7 cellular contexts compared by ENCODE assay signal in genomic region chr2:96257734-96258133, GRCh38. TPM values are rescaled to one million over a fixed set of nuclear protein-coding genes. Genes with fewer than 3 reads are reported as not detected.
A peak's percentile ranks its signal among the peaks of the same experiment; 100 is the strongest.
DNase-seq lines count a peak whose midpoint lies in the region; ATAC-seq, FAIRE-seq and TF ChIP-seq lines count a peak whose summit lies in the region.
"Not testable (repeated sequence)": the region's sequence is repeated elsewhere in the genome, so short reads cannot be mapped to it uniquely, and the experiment has no call there.

No MANE protein-coding gene starts in this region.

- not testable (repeated sequence) for H3K9me3 ChIP-seq in colonic mucosa; kidney (ENCODE audit: control insufficient read depth in 1 of 2, low read length in 2 of 2); stomach smooth muscle (ENCODE audit: control insufficient read depth in 2 of 2, low read length in 2 of 2)

- H3K9ac ChIP-seq in colonic mucosa (ENCODE audit: low read depth in 2 of 2, low read length in 2 of 2); stomach smooth muscle (ENCODE audit: low read length in 2 of 2): not testable (repeated sequence)
- peak overlapping the region; percentile 4 to 29 for H3K9ac ChIP-seq in kidney (ENCODE audit: low read length in 2 of 2)

- H3K4me1 ChIP-seq in colonic mucosa (peaks cover 39% of the 10 kb centered on the region), kidney (ENCODE audit: control insufficient read depth in 1 of 2, insufficient read depth in 1 of 2, low read depth in 1 of 2, low read length in 2 of 2) (peaks cover 51 to 55% of the 10 kb centered on the region in 2 donors), stomach smooth muscle (ENCODE audit: control insufficient read depth, insufficient read depth, low read length) (peaks cover 41% of the 10 kb centered on the region)

- H3K36me3 ChIP-seq in colonic mucosa (peaks cover 21% of the 10 kb centered on the region), kidney (ENCODE audit: control insufficient read depth in 1 of 2, insufficient read depth in 2 of 2, low read length in 2 of 2) (peaks cover 25 to 32% of the 10 kb centered on the region in 2 donors), stomach smooth muscle (ENCODE audit: control insufficient read depth in 2 of 2, insufficient read depth in 2 of 2, low read length in 2 of 2) (peaks cover 29 to 38% of the 10 kb centered on the region in 2 donors)

- not testable (repeated sequence) for H3K27me3 ChIP-seq in colonic mucosa; stomach smooth muscle (ENCODE audit: control insufficient read depth in 1 of 2, insufficient read depth in 2 of 2, low read length in 2 of 2)

- H3K36me3 Mint-ChIP-seq in IgD-negative memory B cell = peaks cover 11% of the 10 kb centered on the region
- peaks cover 22% of the 10 kb centered on the region for H3K36me3 Mint-ChIP-seq in activated T-helper 1 cell treated with anti-CD3 and anti-CD28 coated beads, Interleukin-12 subunit alpha, Interleukin-12 subunit beta, Interleukin-2, Interleukin-4 antibody, amounts not matched to agents 30 ng/mL and 10 ng/mL and 1 ng/mL, durations not matched to agents 14 hours and 24 hours and 36 hours (ENCODE audit: low read depth)
- H3K36me3 Mint-ChIP-seq in naive thymus-derived CD8-positive, alpha-beta T cell = peaks cover 0 to 46% (median 7%) of the 10 kb centered on the region in 3 donors

- peak overlapping the region; percentile 39 for H3K27ac ChIP-seq in colonic mucosa
- peak overlapping the region; percentile 68 to 93 for H3K27ac ChIP-seq in kidney (ENCODE audit: low read depth in 2 of 2, low read length in 2 of 2)
- peak overlapping the region; percentile 53 for H3K27ac ChIP-seq in stomach smooth muscle (ENCODE audit: low read length)

- intact Hi-C loops in activated T-helper 1 cell treated with anti-CD3 and anti-CD28 coated beads, Interleukin-12 subunit alpha, Interleukin-12 subunit beta, Interleukin-2, Interleukin-4 antibody, amounts not matched to agents 30 ng/mL and 10 ng/mL and 1 ng/mL, durations not matched to agents 14 hours and 24 hours and 36 hours (cut with micrococcal nuclease); kidney (cut with DNase I): not testable (repeated sequence)
- intact Hi-C loops in colonic mucosa (cut with DNase I) = loop anchor here (5.0 kb wide), 1 partner anchor 55 kb away; no protein-coding TSS in a partner anchor

- FAIRE-seq in kidney (lab: Jason Lieb, UNC) = not testable (repeated sequence)

- not testable (repeated sequence) for ATAC-seq in naive thymus-derived CD8-positive, alpha-beta T cell

- peak overlapping the region in 2 of 3 donors; percentile 81 to 88 for H3K27ac Mint-ChIP-seq in IgD-negative memory B cell
- H3K27ac Mint-ChIP-seq in activated T-helper 1 cell treated with anti-CD3 and anti-CD28 coated beads, Interleukin-12 subunit alpha, Interleukin-12 subunit beta, Interleukin-2, Interleukin-4 antibody, amounts not matched to agents 30 ng/mL and 10 ng/mL and 1 ng/mL, durations not matched to agents 14 hours and 24 hours and 36 hours = peak overlapping the region; percentile 34
- peak overlapping the region; percentile 88 to 98 (median 92) for H3K27ac Mint-ChIP-seq in naive thymus-derived CD8-positive, alpha-beta T cell

- not testable (repeated sequence) for H3K27me3 Mint-ChIP-seq in IgD-negative memory B cell; activated T-helper 1 cell treated with anti-CD3 and anti-CD28 coated beads, Interleukin-12 subunit alpha, Interleukin-12 subunit beta, Interleukin-2, Interleukin-4 antibody, amounts not matched to agents 30 ng/mL and 10 ng/mL and 1 ng/mL, durations not matched to agents 14 hours and 24 hours and 36 hours (ENCODE audit: insufficient read depth); naive thymus-derived CD8-positive, alpha-beta T cell

- not testable (repeated sequence) for H3K9me3 Mint-ChIP-seq in IgD-negative memory B cell; activated T-helper 1 cell treated with anti-CD3 and anti-CD28 coated beads, Interleukin-12 subunit alpha, Interleukin-12 subunit beta, Interleukin-2, Interleukin-4 antibody, amounts not matched to agents 30 ng/mL and 10 ng/mL and 1 ng/mL, durations not matched to agents 14 hours and 24 hours and 36 hours; naive thymus-derived CD8-positive, alpha-beta T cell

- DNase-seq in SKM-1 treated with dmso at 0.1 percent for 144 hours (lab: John Stamatoyannopoulos, UW; ENCODE audit: unreplicated experiment) = peak; percentile 79
- not testable (repeated sequence) for DNase-seq in activated T-helper 1 cell treated with anti-CD3 and anti-CD28 coated beads, Interleukin-12 subunit alpha, Interleukin-12 subunit beta, Interleukin-2, Interleukin-4 antibody, amounts not matched to agents 30 ng/mL and 10 ng/mL and 1 ng/mL, durations not matched to agents 14 hours and 24 hours and 36 hours (ENCODE audit: low spot score); colonic mucosa; kidney; naive thymus-derived CD8-positive, alpha-beta T cell

- peak overlapping the region in 2 of 4 donors; percentile 28 to 74 for H3K4me3 Mint-ChIP-seq in IgD-negative memory B cell
- H3K4me3 Mint-ChIP-seq in activated T-helper 1 cell treated with anti-CD3 and anti-CD28 coated beads, Interleukin-12 subunit alpha, Interleukin-12 subunit beta, Interleukin-2, Interleukin-4 antibody, amounts not matched to agents 30 ng/mL and 10 ng/mL and 1 ng/mL, durations not matched to agents 14 hours and 24 hours and 36 hours = not testable (repeated sequence)
- H3K4me3 Mint-ChIP-seq in naive thymus-derived CD8-positive, alpha-beta T cell = peak overlapping the region in 7 of 10 donors; percentile 9 to 81 (median 33)

- H3K4me1 Mint-ChIP-seq in IgD-negative memory B cell = peaks cover 40 to 43% (median 42%) of the 10 kb centered on the region in 3 donors
- peaks cover 33% of the 10 kb centered on the region for H3K4me1 Mint-ChIP-seq in activated T-helper 1 cell treated with anti-CD3 and anti-CD28 coated beads, Interleukin-12 subunit alpha, Interleukin-12 subunit beta, Interleukin-2, Interleukin-4 antibody, amounts not matched to agents 30 ng/mL and 10 ng/mL and 1 ng/mL, durations not matched to agents 14 hours and 24 hours and 36 hours (ENCODE audit: low read depth)
- H3K4me1 Mint-ChIP-seq in naive thymus-derived CD8-positive, alpha-beta T cell = peaks cover 33 to 87% (median 77%) of the 10 kb centered on the region in 4 donors

- H3K4me3 ChIP-seq in colonic mucosa; kidney (ENCODE audit: low read length in 2 of 2); stomach smooth muscle (ENCODE audit: low read length in 2 of 2): not testable (repeated sequence)

- not testable (repeated sequence) for TF ChIP-seq CTCF in colonic mucosa (IDR thresholded peaks at IDR 0.05); kidney (IDR thresholded peaks at IDR 0.05; ENCODE audit: borderline replicate concordance, extremely low read depth, insufficient read depth)

- POLR2A ChIA-PET in naive thymus-derived CD8-positive, alpha-beta T cell (lab: Charles Lee) = interaction anchor here (1.5 to 2.6 kb wide), 3 partner anchors 12 to 49 kb away, joined by 4 to 16 read pairs (median 12); partner anchors contain the start of gene STARD7

RNA-seq across cellular contexts. Expression of gene TMEM127, which starts 8.1 kb away (rescaled TPM):
- 41.7 TPM for polyA plus RNA-seq in IgD-negative memory B cell
- total RNA-seq in activated T-helper 1 cell treated with anti-CD3 and anti-CD28 coated beads, Interleukin-12 subunit alpha, Interleukin-12 subunit beta, Interleukin-2, Interleukin-4 antibody, amounts not matched to agents 30 ng/mL and 10 ng/mL and 1 ng/mL, durations not matched to agents 14 hours and 24 hours and 36 hours = 29.7 and 30.1 TPM in 2 replicates
- 10 to 100 TPM; 61.9 to 81.1 TPM for total RNA-seq in colonic mucosa
- 72.3 TPM for total RNA-seq in kidney
- 37.4 TPM for polyA plus RNA-seq in kidney (ENCODE audit: insufficient read depth, low read depth, low replicate concordance)
- total RNA-seq in naive thymus-derived CD8-positive, alpha-beta T cell = 10 to 100 TPM; 32.2 to 39.5 TPM
- polyA plus RNA-seq in naive thymus-derived CD8-positive, alpha-beta T cell = 10 to 100 TPM; 22.1 to 35.7 (median 22.3) TPM

RNA-seq across cellular contexts. Expression of gene CIAO1, which starts 8.3 kb away (rescaled TPM):
- polyA plus RNA-seq in IgD-negative memory B cell (83.5 TPM), kidney (ENCODE audit: insufficient read depth, low read depth, low replicate concordance) (48.2 TPM)
- total RNA-seq in activated T-helper 1 cell treated with anti-CD3 and anti-CD28 coated beads, Interleukin-12 subunit alpha, Interleukin-12 subunit beta, Interleukin-2, Interleukin-4 antibody, amounts not matched to agents 30 ng/mL and 10 ng/mL and 1 ng/mL, durations not matched to agents 14 hours and 24 hours and 36 hours = 111 and 115 TPM in 2 replicates
- total RNA-seq in colonic mucosa (10 to 100 TPM; 56.0 to 75.5 TPM), kidney (63.0 TPM)
- total RNA-seq in naive thymus-derived CD8-positive, alpha-beta T cell = 10 to 100 TPM; 86.3 to 88.6 TPM
- 100 to 1,000 TPM in 1 of 3 donors, 10 to 100 TPM in 2; 85.5 to 106 (median 95.2) TPM for polyA plus RNA-seq in naive thymus-derived CD8-positive, alpha-beta T cell

RNA-seq across cellular contexts. Expression of gene SNRNP200, which starts 47.6 kb away (rescaled TPM):
- polyA plus RNA-seq in IgD-negative memory B cell (79.3 TPM), kidney (ENCODE audit: insufficient read depth, low read depth, low replicate concordance) (46.7 TPM)
- 192 and 196 TPM in 2 replicates for total RNA-seq in activated T-helper 1 cell treated with anti-CD3 and anti-CD28 coated beads, Interleukin-12 subunit alpha, Interleukin-12 subunit beta, Interleukin-2, Interleukin-4 antibody, amounts not matched to agents 30 ng/mL and 10 ng/mL and 1 ng/mL, durations not matched to agents 14 hours and 24 hours and 36 hours
- total RNA-seq in colonic mucosa (100 to 1,000 TPM in 1 of 2 donors, 10 to 100 TPM in 1; 90.4 to 127 TPM), kidney (118 TPM)
- 100 to 1,000 TPM; 237 to 246 TPM for total RNA-seq in naive thymus-derived CD8-positive, alpha-beta T cell
- polyA plus RNA-seq in naive thymus-derived CD8-positive, alpha-beta T cell = 100 to 1,000 TPM in 1 of 3 donors, 10 to 100 TPM in 2; 61.8 to 111 (median 90.3) TPM

RNA-seq across cellular contexts. Expression of gene STARD7, which starts 49.1 kb away (rescaled TPM):
- 193 TPM for polyA plus RNA-seq in IgD-negative memory B cell
- 216 and 229 TPM in 2 replicates for total RNA-seq in activated T-helper 1 cell treated with anti-CD3 and anti-CD28 coated beads, Interleukin-12 subunit alpha, Interleukin-12 subunit beta, Interleukin-2, Interleukin-4 antibody, amounts not matched to agents 30 ng/mL and 10 ng/mL and 1 ng/mL, durations not matched to agents 14 hours and 24 hours and 36 hours
- total RNA-seq in colonic mucosa = 100 to 1,000 TPM; 102 to 179 TPM
- total RNA-seq in kidney = 112 TPM
- polyA plus RNA-seq in kidney (ENCODE audit: insufficient read depth, low read depth, low replicate concordance) = 96.6 TPM
- 10 to 100 TPM; 87.5 to 99.3 TPM for total RNA-seq in naive thymus-derived CD8-positive, alpha-beta T cell
- 100 to 1,000 TPM; 114 to 143 (median 137) TPM for polyA plus RNA-seq in naive thymus-derived CD8-positive, alpha-beta T cell

Comparison
In these comparisons a context has a peak if more than half of its experiments do, and no peak if none do; other contexts are left out.
1. H3K27ac Mint-ChIP-seq: peak in every context shown above with its lines; median percentile 92 in naive thymus-derived CD8-positive, alpha-beta T cell; 84 in IgD-negative memory B cell; 34 in activated T-helper 1 cell treated with anti-CD3 and anti-CD28 coated beads, Interleukin-12 subunit alpha, Interleukin-12 subunit beta, Interleukin-2, Interleukin-4 antibody, amounts not matched to agents 30 ng/mL and 10 ng/mL and 1 ng/mL, durations not matched to agents 14 hours and 24 hours and 36 hours.